ENCODE assay signal across 8 cellular contexts in genomic region chr7:22823142-22823497, GRCh38. TPM values are rescaled to one million over a fixed set of nuclear protein-coding genes. Genes with fewer than 3 reads are reported as not detected.
DNase-seq lines count a peak whose midpoint lies in the region; ATAC-seq and TF ChIP-seq lines count a peak whose summit lies in the region.

No MANE protein-coding gene starts in this region.

- peak overlapping the region; percentile 91 for H3K9ac ChIP-seq in skeletal muscle satellite cell (ENCODE audit: low read depth, low read length)

- H3K9me3 ChIP-seq in SJSA1 (replicated peaks) (no peaks in the 10 kb centered on the region), skeletal muscle satellite cell (replicated peaks; ENCODE audit: low read length) (no peaks in the 10 kb centered on the region)

- TF ChIP-seq CTCF in fibroblast of villous mesenchyme (IDR thresholded peaks at IDR 0.05; ENCODE audit: insufficient read depth, low read depth, low read length) = no peak

- no peaks in the 10 kb centered on the region for H3K27me3 ChIP-seq in SJSA1 (replicated peaks)
- H3K27me3 ChIP-seq in skeletal muscle satellite cell (ENCODE audit: control insufficient read depth, insufficient read depth, low read length) = peaks cover 12% of the 10 kb centered on the region

- peaks cover 7% of the 10 kb centered on the region; the same call in 1 of the 2 replicates for H3K36me3 ChIP-seq in SJSA1
- H3K36me3 ChIP-seq in skeletal muscle satellite cell (ENCODE audit: insufficient read depth, low read length) = no peaks in the 10 kb centered on the region

- ATAC-seq in GM21723 (IDR thresholded peaks at IDR 0.05; ENCODE audit: unreplicated experiment) = peak; percentile 6
- ATAC-seq in HG03135 (IDR thresholded peaks at IDR 0.05; ENCODE audit: unreplicated experiment) = no peak

- H3K4me2 ChIP-seq in skeletal muscle satellite cell (ENCODE audit: low read length) = peak overlapping the region; percentile 80

- H3K4me1 ChIP-seq in SJSA1 (replicated peaks) = peaks cover 12% of the 10 kb centered on the region
- peaks cover 8% of the 10 kb centered on the region for H3K4me1 ChIP-seq in skeletal muscle satellite cell (ENCODE audit: control insufficient read depth, insufficient read depth, low read length)

- no peak for DNase-seq in SJSA1 (ENCODE audit: low read depth in 1 of 2, low spot score in 2 of 2)
- DNase-seq in fibroblast of villous mesenchyme (ENCODE audit: low read depth) = no peak
- no peak for DNase-seq in HT-29 (ENCODE audit: low spot score)
- no peak for DNase-seq in NCI-H774 (lab: John Stamatoyannopoulos, UW)
- no peak for DNase-seq in NCI-H1930 (lab: John Stamatoyannopoulos, UW)

- peak overlapping the region; percentile 69 for H3K4me3 ChIP-seq in SJSA1
- H3K4me3 ChIP-seq in fibroblast of villous mesenchyme (ENCODE audit: low read depth, low read length) = peak overlapping the region; percentile 82
- H3K4me3 ChIP-seq in skeletal muscle satellite cell (ENCODE audit: low read length) = peak overlapping the region; percentile 78

- H3K27ac ChIP-seq in SJSA1 = peak overlapping the region; percentile 75

RNA-seq across cellular contexts. Expression of gene TOMM7, which starts 0.5 kb away (rescaled TPM):
- total RNA-seq in SJSA1 (2014; rRNA removed; shearing (Covaris generic)) = 141 and 226 TPM in 2 replicates
- total RNA-seq in fibroblast of villous mesenchyme = 135 and 149 TPM in 2 replicates
- 104 and 118 TPM in 2 replicates for total RNA-seq in skeletal muscle satellite cell (2012; rRNA removed)
- total RNA-seq in HT-29 (2014; rRNA removed; shearing (Covaris generic)) = 137 and 151 TPM in 2 replicates
